8 cellular contexts compared by ENCODE assay signal in the genomic region with DNA sequence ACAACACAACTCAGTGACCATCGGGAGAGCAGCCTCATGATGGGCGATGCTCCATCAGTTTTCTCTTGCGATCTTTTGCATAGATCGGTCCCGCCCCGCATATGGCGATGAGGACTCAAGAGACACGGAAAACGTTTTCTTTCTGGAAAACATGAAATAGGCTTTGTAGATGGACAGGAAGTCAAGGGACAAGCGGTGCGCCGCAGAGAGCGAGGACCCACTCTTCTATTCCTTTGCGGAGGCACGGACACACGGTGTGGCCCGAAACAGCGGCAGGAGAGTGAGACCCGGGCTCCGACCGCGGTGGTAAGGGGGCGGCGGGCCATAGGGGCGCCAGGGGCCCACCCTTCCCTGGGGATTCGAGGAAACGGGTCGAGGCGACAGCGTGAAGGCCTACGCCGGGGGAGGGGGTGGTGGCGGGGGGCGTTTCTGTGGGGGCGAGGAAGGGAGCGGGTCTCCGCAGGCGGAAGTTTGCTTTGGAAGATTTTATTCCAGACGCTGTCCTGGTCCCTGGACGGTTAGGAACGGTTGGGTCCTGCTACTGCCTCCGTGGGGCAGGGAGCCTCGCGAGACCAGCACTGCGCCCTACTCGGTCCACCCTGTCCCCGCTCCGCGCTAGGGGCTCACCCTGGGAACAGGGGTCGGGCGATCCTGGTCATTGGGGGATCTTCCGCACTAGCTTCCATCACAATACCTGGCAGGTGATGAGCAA. TPM values are rescaled to one million over a fixed set of nuclear protein-coding genes. Genes with fewer than 3 reads are reported as not detected.
A peak's percentile ranks its signal among the peaks of the same experiment; 100 is the strongest.
DNase-seq lines count a peak whose midpoint lies in the region; ATAC-seq and TF ChIP-seq lines count a peak whose summit lies in the region.

No MANE protein-coding gene starts in this region.

- 2% methylated on average over 39 of the region's 52 CpGs for WGBS in smooth muscle cell (ENCODE audit: low lambda C conversion rate)

- ATAC-seq in Right ventricle myocardium superior (ENCODE audit: poor library complexity) (peak; percentile 13), HG03175 (IDR thresholded peaks at IDR 0.05; ENCODE audit: unreplicated experiment) (no peak)

- H3K4me3 ChIP-seq in iPS-15b (ENCODE audit: low read depth, low read length), result peak overlapping the region; percentile 88
- H3K4me3 ChIP-seq in smooth muscle cell, result peak overlapping the region; percentile 73

- no peaks in the 10 kb centered on the region for H3K9me3 ChIP-seq in iPS-15b (ENCODE audit: control insufficient read depth, insufficient read depth, low read length)
- H3K9me3 ChIP-seq in smooth muscle cell (replicated peaks; ENCODE audit: low read depth), result no peaks in the 10 kb centered on the region

- peaks cover 9% of the 10 kb centered on the region for H3K4me1 ChIP-seq in iPS-15b (ENCODE audit: control insufficient read depth, insufficient read depth, low read length)
- H3K4me1 ChIP-seq in smooth muscle cell (ENCODE audit: low read depth), result peaks cover 12% of the 10 kb centered on the region

- no peaks in the 10 kb centered on the region for H3F3A ChIP-seq in smooth muscle cell (ENCODE audit: low read depth)

- H3K27me3 ChIP-seq in iPS-15b (ENCODE audit: control insufficient read depth, insufficient read depth, low read length), result no peaks in the 10 kb centered on the region
- no peaks in the 10 kb centered on the region for H3K27me3 ChIP-seq in smooth muscle cell (ENCODE audit: low read depth)

- no peaks in the 10 kb centered on the region for H3K27me3 Mint-ChIP-seq in activated naive CD8-positive, alpha-beta T cell

- H3K27ac ChIP-seq in smooth muscle cell (ENCODE audit: low read depth), result no peak overlapping the region

- no peaks in the 10 kb centered on the region for H3K9me3 Mint-ChIP-seq in activated naive CD8-positive, alpha-beta T cell (ENCODE audit: low read depth)

- H3K4me2 ChIP-seq in smooth muscle cell, result peak overlapping the region; percentile 97

- peaks cover 3% of the 10 kb centered on the region for H3K36me3 Mint-ChIP-seq in activated naive CD8-positive, alpha-beta T cell

- peak overlapping the region; percentile 97 for H2AFZ ChIP-seq in smooth muscle cell (ENCODE audit: low read depth)

- peak overlapping the region; percentile 99 for H3K4me3 Mint-ChIP-seq in activated naive CD8-positive, alpha-beta T cell

- no peak for TF ChIP-seq CTCF in smooth muscle cell (IDR thresholded peaks at IDR 0.05; ENCODE audit: borderline replicate concordance, insufficient read depth, poor library complexity, severe bottlenecking)

- peak overlapping the region; percentile 76 for H3K27ac Mint-ChIP-seq in activated naive CD8-positive, alpha-beta T cell

- peaks cover 30% of the 10 kb centered on the region for H3K4me1 Mint-ChIP-seq in activated naive CD8-positive, alpha-beta T cell (ENCODE audit: low read depth)

- DNase-seq in Right ventricle myocardium superior, result peak; percentile 44
- no peak for DNase-seq in cardiac septum (ENCODE audit: low spot score)
- DNase-seq in NCI-H1092 treated with DMSO at 0.1 percent for 48 hours (lab: John Stamatoyannopoulos, UW), result peak; percentile 43
- DNase-seq in smooth muscle cell (lab: John Stamatoyannopoulos, UW; ENCODE audit: unreplicated experiment), result no peak
- DNase-seq in GOT3 (lab: John Stamatoyannopoulos, UW), result no peak

- H3K9ac ChIP-seq in iPS-15b (ENCODE audit: low read depth, low read length) (no peak overlapping the region), smooth muscle cell (ENCODE audit: low read depth) (peak overlapping the region; percentile 24)

- H4K20me1 ChIP-seq in smooth muscle cell (ENCODE audit: low read depth), result no peaks in the 10 kb centered on the region

- no peaks in the 10 kb centered on the region for H3K36me3 ChIP-seq in iPS-15b (ENCODE audit: control insufficient read depth, insufficient read depth, low read length)
- H3K36me3 ChIP-seq in smooth muscle cell (ENCODE audit: low read depth), result no peaks in the 10 kb centered on the region

- intact Hi-C loops in Right ventricle myocardium superior (cut with DNase I), result no loop called here
- intact Hi-C loops in cardiac septum (cut with DNase I), result loop anchor here (2.0 kb wide), 1 partner anchor 42 kb away; no protein-coding TSS in a partner anchor

- H3K79me2 ChIP-seq in smooth muscle cell (ENCODE audit: low read depth), result no peaks in the 10 kb centered on the region

RNA-seq across cellular contexts. Expression of gene TDRKH, which starts 0.8 kb away (rescaled TPM):
- total RNA-seq in Right ventricle myocardium superior (4.5 TPM), cardiac septum (6.0 TPM), smooth muscle cell (3.9 and 8.5 TPM in 2 replicates)
- polyA plus RNA-seq in smooth muscle cell, result 3.9 and 4.7 TPM in 2 replicates

RNA-seq across cellular contexts. Expression of gene LINGO4, which starts 14.1 kb away (rescaled TPM):
- total RNA-seq in Right ventricle myocardium superior, result 0.78 TPM
- 0.43 TPM for total RNA-seq in cardiac septum
- not detected in 2 replicates for total RNA-seq in smooth muscle cell
- polyA plus RNA-seq in smooth muscle cell, result not detected in 2 replicates

RNA-seq across cellular contexts. Expression of gene MRPL9, which starts 27.8 kb away (rescaled TPM):
- total RNA-seq in Right ventricle myocardium superior (45.0 TPM), cardiac septum (43.2 TPM), smooth muscle cell (83.8 and 151 TPM in 2 replicates)
- 109 and 110 TPM in 2 replicates for polyA plus RNA-seq in smooth muscle cell

RNA-seq across cellular contexts. Expression of gene RORC, which starts 40.5 kb away (rescaled TPM):
- total RNA-seq in Right ventricle myocardium superior (15.4 TPM), cardiac septum (5.9 TPM), smooth muscle cell (not detected in 2 replicates)
- not detected in 2 replicates for polyA plus RNA-seq in smooth muscle cell

RNA-seq across cellular contexts. Expression of gene C2CD4D, which starts 48.5 kb away (rescaled TPM):
- total RNA-seq in Right ventricle myocardium superior, result not detected
- total RNA-seq in cardiac septum, result not detected
- total RNA-seq in smooth muscle cell, result not detected in 2 replicates
- polyA plus RNA-seq in smooth muscle cell, result 1.2 TPM in 1 of 2 replicates, not detected in the other

Comparison
In these comparisons a context has a peak if more than half of its experiments do, and no peak if none do; other contexts are left out.
1. DNase-seq: peak in Right ventricle myocardium superior (single experiment) and NCI-H1092 treated with DMSO at 0.1 percent for 48 hours (single experiment); none in cardiac septum (single experiment), smooth muscle cell (single experiment) and GOT3 (single experiment).